In genomic region chr11:128398517-128399152, GRCh38 we compare ENCODE assay signal across 12 cellular contexts.
DNase-seq lines count a peak whose midpoint lies in the region; ATAC-seq lines count a peak whose summit lies in the region.
"Had no signal": no experiment of that assay in that cellular context is flagged by ENCODE, and none has a peak within 500 bp of the region (broad histone marks: within the 10 kb centered on the region; RNA-seq: fewer than 3 reads in every experiment).

No MANE protein-coding gene starts in this region.

- H3K27ac Mint-ChIP-seq in T-helper 2 cell treated with Interferon-gamma antibody and Interleukin-4, amounts not matched to agents 5 μg/mL and 100 μg/mL, for 36 hours, result no peak overlapping the region
- H3K27ac Mint-ChIP-seq: effector memory CD8-positive, alpha-beta T cell had no signal

- ATAC-seq in GM18499 (IDR thresholded peaks at IDR 0.05; ENCODE audit: insufficient read depth, unreplicated experiment) (peak; percentile 15), GM21619 (IDR thresholded peaks at IDR 0.05; ENCODE audit: unreplicated experiment) (peak; percentile 42), HG03565 (IDR thresholded peaks at IDR 0.05; ENCODE audit: unreplicated experiment) (peak; percentile 31), GM18520 (IDR thresholded peaks at IDR 0.05; ENCODE audit: unreplicated experiment) (no peak)
- ATAC-seq: effector memory CD8-positive, alpha-beta T cell; Right ventricle myocardium inferior had no signal

- peaks cover 2% of the 10 kb centered on the region for H3K36me3 Mint-ChIP-seq in T-helper 2 cell treated with Interferon-gamma antibody and Interleukin-4, amounts not matched to agents 5 μg/mL and 100 μg/mL, for 36 hours (ENCODE audit: low read depth)

- no peak overlapping the region for H3K4me3 Mint-ChIP-seq in T-helper 2 cell treated with Interferon-gamma antibody and Interleukin-4, amounts not matched to agents 5 μg/mL and 100 μg/mL, for 36 hours
- H3K4me3 Mint-ChIP-seq: effector memory CD8-positive, alpha-beta T cell had no signal

- H3K4me1 Mint-ChIP-seq in T-helper 2 cell treated with Interferon-gamma antibody and Interleukin-4, amounts not matched to agents 5 μg/mL and 100 μg/mL, for 36 hours (ENCODE audit: low read depth), result peaks cover 5% of the 10 kb centered on the region

- DNase-seq in germinal center (ENCODE audit: low spot score), result peak; percentile 33
- DNase-seq in NCI-H2227 treated with DMSO at 0.1 percent for 48 hours (lab: John Stamatoyannopoulos, UW), result no peak
- DNase-seq in AG20443 (ENCODE audit: low spot score), result no peak
- no peak for DNase-seq in T-helper 2 cell treated with Interferon-gamma antibody and Interleukin-4, amounts not matched to agents 5 μg/mL and 100 μg/mL, for 36 hours (ENCODE audit: low spot score)
- DNase-seq: effector memory CD8-positive, alpha-beta T cell; hypothalamus; stimulated activated CD8-positive, alpha-beta memory T cell treated with anti-CD3 and anti-CD28 coated beads, Interleukin-4, amount 100 ng/mL, for 48 hours had no signal

- no peaks in the 10 kb centered on the region for H3K27me3 Mint-ChIP-seq in T-helper 2 cell treated with Interferon-gamma antibody and Interleukin-4, amounts not matched to agents 5 μg/mL and 100 μg/mL, for 36 hours (ENCODE audit: low read depth)
- H3K27me3 Mint-ChIP-seq: effector memory CD8-positive, alpha-beta T cell had no signal

- H3K9me3 Mint-ChIP-seq in T-helper 2 cell treated with Interferon-gamma antibody and Interleukin-4, amounts not matched to agents 5 μg/mL and 100 μg/mL, for 36 hours, result no peaks in the 10 kb centered on the region
- H3K9me3 Mint-ChIP-seq: effector memory CD8-positive, alpha-beta T cell had no signal
